In genomic region chr11:134406264-134407185, GRCh38 we compare ENCODE assay signal across 22 cellular contexts. TPM values are rescaled to one million over a fixed set of nuclear protein-coding genes. Genes with fewer than 3 reads are reported as not detected.
DNase-seq lines count a peak whose midpoint lies in the region; ATAC-seq and TF ChIP-seq lines count a peak whose summit lies in the region.
"Had no signal": no experiment of that assay in that cellular context is flagged by ENCODE, and none has a peak within 500 bp of the region (broad histone marks: within the 10 kb centered on the region; RNA-seq: fewer than 3 reads in every experiment).

No MANE protein-coding gene starts in this region.

- H3K27ac ChIP-seq in H9 (ENCODE audit: insufficient read length, low read depth, low read length) (no peak overlapping the region), adrenal gland (no peak overlapping the region)
- H3K27ac ChIP-seq: cardiac muscle cell, SJCRH30, tibial artery had no signal

- no peak overlapping the region for H2BK15ac ChIP-seq in H9 (ENCODE audit: low read depth, low read length)

- H2BK120ac ChIP-seq in H9 (ENCODE audit: low read depth, low read length, poor library complexity, severe bottlenecking), result no peak overlapping the region

- H3K23me2 ChIP-seq in H9 (ENCODE audit: insufficient read length, low read depth, low read length, poor library complexity, severe bottlenecking), result peaks cover 6% of the 10 kb centered on the region

- H3K79me1 ChIP-seq in H9 (ENCODE audit: insufficient read depth, low read depth, low read length, poor library complexity, severe bottlenecking), result no peaks in the 10 kb centered on the region

- H3K56ac ChIP-seq in H9 (ENCODE audit: insufficient read length, low read depth, low read length), result no peak overlapping the region

- H3K27me3 Mint-ChIP-seq in H9 (ENCODE audit: low read depth) (peaks cover 18% of the 10 kb centered on the region), WTC11 (ENCODE audit: low read depth) (peaks cover 3% of the 10 kb centered on the region; the same call in 1 of the 2 replicates)

- H3K4me1 Mint-ChIP-seq in H9 (peaks cover 33% of the 10 kb centered on the region in 2 experiments), WTC11 (peaks cover 39% of the 10 kb centered on the region)

- H3K18ac ChIP-seq in H9 (ENCODE audit: insufficient read length, low read depth, low read length), result no peak overlapping the region

- H2BK12ac ChIP-seq in H9 (ENCODE audit: insufficient read length, low read depth, low read length), result no peak overlapping the region

- H3K4me3 ChIP-seq in fibroblast of mammary gland (ENCODE audit: control insufficient read depth, low read depth, low read length) (no peak overlapping the region), adrenal gland (no peak overlapping the region)
- H3K4me3 ChIP-seq: cardiac muscle cell, MG63, SJCRH30, tibial artery had no signal

- H4K5ac ChIP-seq in H9 (ENCODE audit: insufficient read length, low read depth, low read length), result no peak overlapping the region

- H2BK5ac ChIP-seq in H9 (ENCODE audit: insufficient read length, low read length), result no peak overlapping the region

- no peak overlapping the region for H3K23ac ChIP-seq in H9 (ENCODE audit: insufficient read length, low read depth, low read length)

- H3K4me3 Mint-ChIP-seq in H9 (no peak overlapping the region), WTC11 (no peak overlapping the region)
- H3K4me3 Mint-ChIP-seq: activated CD4-positive, alpha-beta T cell treated with anti-CD3 and anti-CD28 coated beads, Interleukin-2, amount 10 ng/mL, durations not matched to agents 7 days and 5 days; memory B cell had no signal

- POLR2A ChIA-PET in WTC11 (lab: Charles Lee), result no interaction called here

- no peaks in the 10 kb centered on the region for H3K27me3 ChIP-seq in H9 (ENCODE audit: insufficient read depth, low read length)
- H3K27me3 ChIP-seq in adrenal gland, result peaks cover 12% of the 10 kb centered on the region
- H3K27me3 ChIP-seq: SJCRH30 had no signal

- ATAC-seq in WTC11 (no peak), HG03095 (IDR thresholded peaks at IDR 0.05; ENCODE audit: unreplicated experiment) (no peak)
- ATAC-seq: left cardiac atrium, PC-3 had no signal

- H2AK5ac ChIP-seq in H9 (ENCODE audit: insufficient read length, low read length), result no peak overlapping the region

- H3K14ac ChIP-seq in H9 (ENCODE audit: insufficient read depth, low read length), result no peak overlapping the region

- WGBS in H9 (ENCODE audit: extremely low coverage, insufficient read length, low lambda C conversion rate), result no CpG with 5 or more reads among the region's 11 CpGs
- 57 to 74% (median 67%) methylated on average over 4 to 11 of the region's 11 CpGs for WGBS in adrenal gland, 4 donors

- TF ChIP-seq POLR2A in adrenal gland (IDR thresholded peaks at IDR 0.05), result no peak

- TF ChIP-seq CTCF in H9 (conservative IDR thresholded peaks at IDR 0.05) (no peak), WTC11 (IDR thresholded peaks at IDR 0.05) (no peak), fibroblast of mammary gland (conservative IDR thresholded peaks at IDR 0.05; ENCODE audit: control insufficient read depth, insufficient read depth, low read depth, low read length) (no peak), adrenal gland (IDR thresholded peaks at IDR 0.05) (no peak)

- no peak for DNase-seq in H9
- DNase-seq in WTC11 (ENCODE audit: low spot score), result no peak
- peak; percentile 7 for DNase-seq in fibroblast of mammary gland (ENCODE audit: low read depth)
- DNase-seq in renal cortical epithelial cell (ENCODE audit: low read depth), result peak; percentile 19
- DNase-seq in AML-193 (lab: John Stamatoyannopoulos, UW), result no peak
- DNase-seq in adrenal gland, result no peak
- DNase-seq: activated CD4-positive, alpha-beta T cell treated with anti-CD3 and anti-CD28 coated beads, Interleukin-2, amount 10 ng/mL, durations not matched to agents 7 days and 5 days; activated CD8-positive, alpha-beta memory T cell treated with anti-CD3 and anti-CD28 coated beads, Interleukin-2, amount 50 U/mL, for 48 hours; activated effector memory CD4-positive, alpha-beta T cell treated with anti-CD3 and anti-CD28 coated beads, Interleukin-2, amount 50 U/mL, for 16 hours; left cardiac atrium; MG63; NCI-H1694; NCI-H748 treated with DMSO at 0.1 percent for 48 hours; PC-3; SJCRH30; stimulated activated CD4-positive, alpha-beta T cell treated with anti-CD3 and anti-CD28 coated beads, Interleukin-1b, Interleukin-23, amount 100 ng/mL, for 48 hours; stimulated activated naive CD4-positive, alpha-beta T cell; tibial artery had no signal

- H3K36me3 ChIP-seq in adrenal gland (replicated peaks in 1 of 2), result no peaks in the 10 kb centered on the region
- H3K36me3 ChIP-seq: cardiac muscle cell, MG63, SJCRH30, tibial artery had no signal

- no peaks in the 10 kb centered on the region; the same call in 1 of the 2 replicates for H3K79me2 ChIP-seq in H9 (ENCODE audit: insufficient read depth, low read length)

- CTCF ChIA-PET in WTC11 (lab: Charles Lee), result no interaction called here

- peaks cover 4% of the 10 kb centered on the region for H4K20me1 ChIP-seq in H9 (ENCODE audit: control insufficient read depth, insufficient read depth, insufficient read length)

- H3T11ph ChIP-seq in H9 (ENCODE audit: low read length), result no peak overlapping the region

- H3K36me3 Mint-ChIP-seq in H9 (ENCODE audit: insufficient read depth in 1 of 3, low read depth in 3 of 3), result peaks cover 0 to 18% (median 7%) of the 10 kb centered on the region in 3 experiments; a peak in 5 of 7 replicates
- no peaks in the 10 kb centered on the region for H3K36me3 Mint-ChIP-seq in WTC11
- H3K36me3 Mint-ChIP-seq: memory B cell had no signal

- H3K4me2 ChIP-seq in H9 (ENCODE audit: insufficient read depth, insufficient read length, low read length), result no peak overlapping the region

- no peak overlapping the region for H4K8ac ChIP-seq in H9 (replicated peaks; ENCODE audit: insufficient read length, low read depth, low read length)

- H3K9me3 Mint-ChIP-seq in H9, result no peaks in the 10 kb centered on the region
- H3K9me3 Mint-ChIP-seq in WTC11, result no peaks in the 10 kb centered on the region
- H3K9me3 Mint-ChIP-seq: activated CD4-positive, alpha-beta T cell treated with anti-CD3 and anti-CD28 coated beads, Interleukin-2, amount 10 ng/mL, durations not matched to agents 7 days and 5 days; memory B cell had no signal

- H4K91ac ChIP-seq in H9 (ENCODE audit: insufficient read length, low read depth, low read length), result no peak overlapping the region

- H3K9me3 ChIP-seq in H9 (ENCODE audit: control insufficient read depth, low read depth, low read length), result no peaks in the 10 kb centered on the region
- H3K9me3 ChIP-seq in adrenal gland (replicated peaks in 1 of 3), result no peaks in the 10 kb centered on the region
- H3K9me3 ChIP-seq: MG63, SJCRH30, tibial artery had no signal

- H3K4ac ChIP-seq in H9 (ENCODE audit: low read depth, low read length), result no peak overlapping the region

- intact Hi-C loops in adrenal gland (cut with DNase I), result no loop called here

- H2BK20ac ChIP-seq in H9 (ENCODE audit: low read depth, low read length, poor library complexity, severe bottlenecking), result no peak overlapping the region

- H3K27ac Mint-ChIP-seq in H9, result peak overlapping the region in 2 of 3 experiments; percentile 53 to 62; a peak in 2 of 7 replicates
- H3K27ac Mint-ChIP-seq in WTC11, result peak overlapping the region; percentile 76; the same call in 1 of the 2 replicates
- H3K27ac Mint-ChIP-seq: activated CD4-positive, alpha-beta T cell treated with anti-CD3 and anti-CD28 coated beads, Interleukin-2, amount 10 ng/mL, durations not matched to agents 7 days and 5 days; memory B cell had no signal

- no peak overlapping the region for H2AFZ ChIP-seq in H9 (ENCODE audit: low read length)

- H3K4me1 ChIP-seq in H9 (ENCODE audit: insufficient read depth, low read length) (peaks cover 6% of the 10 kb centered on the region; the same call in 1 of the 2 replicates), adrenal gland (replicated peaks in 1 of 2) (no peaks in the 10 kb centered on the region)
- H3K4me1 ChIP-seq: SJCRH30 had no signal

- no peak overlapping the region for H3K9ac ChIP-seq in H9 (ENCODE audit: extremely low read depth, insufficient read length, low read length)

TF ChIP-seq in WTC11, 78 proteins besides CTCF, POLR2A, EP300 and RAD21:
- no peak for TF ChIP-seq TP53 (CRISPR knock-in tag; IDR thresholded peaks at IDR 0.05)
- no peak for TF ChIP-seq CBFB (CRISPR knock-in tag; IDR thresholded peaks at IDR 0.05; ENCODE audit: low read depth)
TF ChIP-seq in WTC11: peak in this region for 0.

RNA-seq across cellular contexts. Expression of gene B3GAT1, which starts 5.5 kb away (rescaled TPM):
- total RNA-seq in H9 (2021) (29.3 and 34.3 TPM in 2 replicates), WTC11 (2021) (20.9 to 30.0 TPM (median 23.1 TPM) in 3 replicates), renal cortical epithelial cell (under 0.01 and 0.10 TPM in 2 replicates), adrenal gland (1 to 10 TPM in 3 of 8 donors, under 1 TPM in 4, not detected in 1; 0.09 to 7.7 (median 0.61) TPM)
- 10 to 100 TPM in 1 of 3 donors, 1 to 10 TPM in 2; 2.1 to 10.3 (median 2.6) TPM for polyA plus RNA-seq in adrenal gland
- total RNA-seq: myocyte, PC-3, SJCRH30 had no signal
- polyA plus RNA-seq: cardiac muscle cell had no signal

Comparison
In these comparisons a context has a peak if more than half of its experiments do, and no peak if none do; other contexts are left out.
1. DNase-seq: peak in fibroblast of mammary gland (single experiment) and renal cortical epithelial cell (single experiment); none in H9 (single experiment), WTC11 (single experiment), AML-193 (0 of 2) and adrenal gland (0 of 7).